In genomic region chr12:2540535-2540941, GRCh38 we compare ENCODE assay signal across 24 cellular contexts.
DNase-seq lines count a peak whose midpoint lies in the region; ATAC-seq, FAIRE-seq and TF ChIP-seq lines count a peak whose summit lies in the region.
"Had no signal": no experiment of that assay in that cellular context is flagged by ENCODE, and none has a peak within 500 bp of the region (broad histone marks: within the 10 kb centered on the region; RNA-seq: fewer than 3 reads in every experiment).

No MANE protein-coding gene starts in this region.

- H3K4me3 ChIP-seq in HepG2 (replicated peaks in 1 of 3; ENCODE audit: insufficient read depth in 1 of 3, low read depth in 2 of 3, low read length in 3 of 3) (no peak overlapping the region), skeletal muscle tissue (ENCODE audit: low read length in 3 of 3) (no peak overlapping the region)
- H3K4me3 ChIP-seq: ascending aorta, K562, lower lobe of right lung had no signal

- H3K9ac ChIP-seq in HepG2 (ENCODE audit: insufficient read depth, low read depth, low read length) (no peak overlapping the region), skeletal muscle tissue (ENCODE audit: low read depth in 1 of 3, low read length in 3 of 3) (no peak overlapping the region)

- DNase-seq in HT1080 (ENCODE audit: low read depth) (peak; percentile 10), Right ventricle myocardium superior (peak; percentile 67), HepG2 (ENCODE audit: low spot score) (no peak), DMS 273 treated with DMSO at 0.1 percent for 48 hours (lab: John Stamatoyannopoulos, UW) (no peak)
- no peak for DNase-seq in effector CD4-positive, alpha-beta T cell
- DNase-seq in stimulated activated naive CD4-positive, alpha-beta T cell (lab: John Stamatoyannopoulos, UW): no peak
- DNase-seq: activated CD8-positive, alpha-beta memory T cell treated with anti-CD3 and anti-CD28 coated beads, Interleukin-2, amount 50 U/mL, for 4 hours; CD8-positive, alpha-beta memory T cell; central memory CD4-positive, alpha-beta T cell; hypothalamus; lower lobe of right lung; NCI-H2029 treated with DMSO at 0.1 percent for 48 hours; NCI-H345; NCI-H82; stimulated activated CD4-positive, alpha-beta T cell treated with anti-CD3 and anti-CD28 coated beads, Interleukin-12 subunit alpha, Interleukin-12 subunit beta, amount 100 ng/mL, for 4 hours; stimulated activated CD4-positive, alpha-beta T cell treated with anti-CD3 and anti-CD28 coated beads, Interleukin-4, amount 100 ng/mL, for 24 hours; stimulated activated naive CD4-positive, alpha-beta T cell treated with Interleukin-2 at 50 U/mL for 16 hours; T1000 had no signal

- intact Hi-C loops in Right ventricle myocardium superior (cut with DNase I) (no loop called here), HepG2 (cut with micrococcal nuclease; ENCODE audit: unreplicated experiment) (no loop called here)

- POLR2A ChIA-PET in HepG2 (lab: Yijun Ruan, JAX): no interaction called here

- H3K36me3 ChIP-seq in HepG2 (replicated peaks in 1 of 2; ENCODE audit: control insufficient read depth in 1 of 2, insufficient read depth in 2 of 2, low read length in 2 of 2) (no peaks in the 10 kb centered on the region), skeletal muscle tissue (ENCODE audit: control insufficient read depth in 3 of 3, insufficient read depth in 3 of 3, low read length in 3 of 3) (no peaks in the 10 kb centered on the region)
- H3K36me3 ChIP-seq: lower lobe of right lung had no signal

- H3K4me1 ChIP-seq in HepG2 (ENCODE audit: insufficient read depth, low read length) (no peaks in the 10 kb centered on the region), skeletal muscle tissue (ENCODE audit: control insufficient read depth in 3 of 3, insufficient read depth in 3 of 3, low read length in 3 of 3) (no peaks in the 10 kb centered on the region)
- H3K4me1 ChIP-seq: ascending aorta, lower lobe of right lung had no signal

- CTCF ChIA-PET in HepG2 (lab: Yijun Ruan, JAX; ENCODE audit: low intra/inter-chr PET ratio, low total read pairs): no interaction called here

- in situ Hi-C loops in HepG2 (cut with HindIII; ENCODE audit: extremely low pct_ligation_motif_present, low pct_unique_long_range_greater_than_20kb): no loop called here

- H2AFZ ChIP-seq in HepG2 (ENCODE audit: low read length): no peak overlapping the region

- TF ChIP-seq RAD21 in HepG2 (CRISPR knock-in tag; IDR thresholded peaks at IDR 0.05): no peak

- no peaks in the 10 kb centered on the region for H4K20me1 ChIP-seq in HepG2 (ENCODE audit: insufficient read depth, low read length)

- H3K9me3 ChIP-seq in HepG2 (ENCODE audit: low read length): no peaks in the 10 kb centered on the region
- no peaks in the 10 kb centered on the region for H3K9me3 ChIP-seq in skeletal muscle tissue (ENCODE audit: control insufficient read depth in 3 of 3, low read length in 3 of 3)
- H3K9me3 ChIP-seq: ascending aorta, lower lobe of right lung had no signal

- peak; percentile 84 for ATAC-seq in Right ventricle myocardium superior (ENCODE audit: poor library complexity)
- ATAC-seq in HepG2: no peak
- no peak for ATAC-seq in HG02642 (IDR thresholded peaks at IDR 0.05; ENCODE audit: poor library complexity, unreplicated experiment)
- ATAC-seq: K562 had no signal

- 18% methylated on average over 10 of the region's 13 CpGs for WGBS in HepG2 (ENCODE audit: low lambda C conversion rate)

- H3K79me2 ChIP-seq in HepG2 (ENCODE audit: insufficient read depth, low read length): no peaks in the 10 kb centered on the region

- peaks cover 2 to 33% of the 10 kb centered on the region in 2 experiments; a peak in 3 of 5 replicates for H3K27me3 ChIP-seq in HepG2 (ENCODE audit: control insufficient read depth in 1 of 2, insufficient read depth in 2 of 2, low read length in 2 of 2)
- H3K27me3 ChIP-seq in skeletal muscle tissue (ENCODE audit: control insufficient read depth in 3 of 3, insufficient read depth in 3 of 3, low read length in 3 of 3): peaks cover 4 to 17% (median 4%) of the 10 kb centered on the region in 3 donors
- H3K27me3 ChIP-seq: ascending aorta had no signal

- TF ChIP-seq CTCF in HepG2 (CRISPR knock-in tag; IDR thresholded peaks at IDR 0.05): no peak

- H3K4me2 ChIP-seq in HepG2 (ENCODE audit: low read depth, low read length): no peak overlapping the region

- TF ChIP-seq EP300 in HepG2 (IDR thresholded peaks at IDR 0.05; ENCODE audit: low read depth in 2 of 2, low read length in 2 of 2) (no peak), HepG2 (CRISPR knock-in tag; IDR thresholded peaks at IDR 0.05; ENCODE audit: borderline replicate concordance) (no peak)

- TF ChIP-seq POLR2A in HepG2 (IDR thresholded peaks at IDR 0.05; ENCODE audit: insufficient read depth in 1 of 2, low read depth in 2 of 2, low read length in 2 of 2): no peak

- BruUV-seq in HepG2 (replicated peaks; lab: Mats Ljungman, UMichigan): no TSS peak

- FAIRE-seq in HepG2 (lab: Jason Lieb, UNC): no peak
- FAIRE-seq: A204.1, K562 had no signal

- H3K27ac ChIP-seq in HepG2 (ENCODE audit: extremely low read length, insufficient read depth, low read length): no peak overlapping the region
- peak overlapping the region; percentile 25 for H3K27ac ChIP-seq in skeletal muscle tissue (ENCODE audit: low read depth, low read length)
- H3K27ac ChIP-seq: ascending aorta, epithelial cell of prostate, lower lobe of right lung had no signal

TF ChIP-seq in HepG2, 621 proteins besides CTCF, POLR2A, EP300 and RAD21:
- no peak for TF ChIP-seq HMG20A (CRISPR knock-in tag; IDR thresholded peaks at IDR 0.05; ENCODE audit: borderline replicate concordance)
- no peak for TF ChIP-seq ARNT (IDR thresholded peaks at IDR 0.05)
- no peak for TF ChIP-seq HDAC6 (IDR thresholded peaks at IDR 0.05; ENCODE audit: low read depth, low read length)
- peak; percentile 13; the same call in 1 of the 2 replicates for TF ChIP-seq CREB1 (IDR thresholded peaks at IDR 0.05)
- TF ChIP-seq CREB1 (CRISPR knock-in tag; IDR thresholded peaks at IDR 0.05): no peak

Comparison
In these comparisons a context has a peak if more than half of its experiments do, and no peak if none do; other contexts are left out.
1. DNase-seq: peak in HT1080 (single experiment) and Right ventricle myocardium superior (single experiment); none in HepG2 (single experiment), effector CD4-positive, alpha-beta T cell (single experiment), DMS 273 treated with DMSO at 0.1 percent for 48 hours (single experiment) and stimulated activated naive CD4-positive, alpha-beta T cell (0 of 6).